In genomic region chr6:38507173-38507572, GRCh38 we compare ENCODE assay signal across 37 cellular contexts.
"Had no signal": no experiment of that assay in that cellular context is flagged by ENCODE, and none has a peak within 500 bp of the region (broad histone marks: within the 10 kb centered on the region; RNA-seq: fewer than 3 reads in every experiment).

No MANE protein-coding gene starts in this region.

- H3K36me3 Mint-ChIP-seq: activated CD8-positive, alpha-beta memory T cell treated with anti-CD3 and anti-CD28 coated beads, Interleukin-2, amount 10 ng/mL, durations not matched to agents 7 days and 5 days; activated naive CD4-positive, alpha-beta T cell treated with anti-CD3 and anti-CD28 coated beads, Interleukin-2, amount 10 ng/mL, durations not matched to agents 7 days and 5 days; activated naive CD4-positive, alpha-beta T cell treated with anti-CD3 and anti-CD28 coated beads, Interleukin-2, amount 50 U/mL, for 24 hours; activated naive CD8-positive, alpha-beta T cell treated with anti-CD3 and anti-CD28 coated beads, Interleukin-2, amount 10 ng/mL, durations not matched to agents 7 days and 5 days; brain had no signal

- H3K9me3 Mint-ChIP-seq: activated B cell treated with CpG ODN at 0.5 μM for 24 hours; activated CD4-positive, alpha-beta memory T cell treated with anti-CD3 and anti-CD28 coated beads, Interleukin-2, amount 10 ng/mL, durations not matched to agents 7 days and 5 days; activated CD4-positive, alpha-beta T cell treated with anti-CD3 and anti-CD28 coated beads, Interleukin-2, amount 10 ng/mL, durations not matched to agents 7 days and 5 days; activated naive CD4-positive, alpha-beta T cell treated with anti-CD3 and anti-CD28 coated beads, Interleukin-2, amount 10 ng/mL, durations not matched to agents 7 days and 5 days; activated naive CD4-positive, alpha-beta T cell treated with anti-CD3 and anti-CD28 coated beads, Interleukin-2, amount 50 U/mL, for 24 hours; activated naive CD8-positive, alpha-beta T cell treated with anti-CD3 and anti-CD28 coated beads, Interleukin-2, amount 10 ng/mL, durations not matched to agents 7 days and 5 days; activated naive CD8-positive, alpha-beta T cell treated with anti-CD3 and anti-CD28 coated beads, Interleukin-2, amount 50 U/mL, for 24 hours; activated T-cell treated with anti-CD3 and anti-CD28 coated beads, Interleukin-2, amount 50 U/mL, for 24 hours; activated T-helper 2 cell treated with anti-CD3 and anti-CD28 coated beads, Interferon-gamma antibody, Interleukin-2, Interleukin-4, amounts not matched to agents 10 μg/mL and 5 μg/mL and 100 μg/mL, durations not matched to agents 14 hours and 24 hours and 36 hours; brain; central memory CD8-positive, alpha-beta T cell; T-helper 1 cell treated with Interleukin-12 subunit alpha and Interleukin-12 subunit beta and Interleukin-4 antibody, amounts not matched to agents 30 μg/mL and 1 μg/mL, for 36 hours; T-helper 2 cell treated with Interferon-gamma antibody and Interleukin-4, amounts not matched to agents 5 μg/mL and 100 μg/mL, for 36 hours had no signal

- H3K27ac ChIP-seq: ascending aorta, cardiac muscle cell, VCaP had no signal

- DNase-seq: activated B cell treated with CpG ODN at 0.5 μM for 24 hours; activated CD4-positive, alpha-beta memory T cell treated with anti-CD3 and anti-CD28 coated beads, Interleukin-2, amount 10 ng/mL, durations not matched to agents 7 days and 5 days; activated CD4-positive, alpha-beta T cell treated with anti-CD3 and anti-CD28 coated beads for 48 hours; activated CD4-positive, alpha-beta T cell treated with anti-CD3 and anti-CD28 coated beads, Interleukin-2, amount 10 ng/mL, durations not matched to agents 7 days and 5 days; activated CD4-positive, alpha-beta T cell treated with anti-CD3 and anti-CD28 coated beads, Interleukin-2, amount 50 U/mL, for 48 hours; activated CD4-positive, CD25-positive, alpha-beta regulatory T cell treated with anti-CD3 and anti-CD28 coated beads, Interleukin-2, amount 50 U/mL, for 72 hours; activated CD8-positive, alpha-beta memory T cell treated with anti-CD3 and anti-CD28 coated beads for 24 hours; activated CD8-positive, alpha-beta memory T cell treated with anti-CD3 and anti-CD28 coated beads, Interleukin-2, amount 10 ng/mL, durations not matched to agents 7 days and 5 days; activated CD8-positive, alpha-beta memory T cell treated with anti-CD3 and anti-CD28 coated beads, Interleukin-2, amount 50 U/mL, for 48 hours; activated CD8-positive, alpha-beta T cell treated with anti-CD3 and anti-CD28 coated beads, Interleukin-2, amount 10 ng/mL, durations not matched to agents 7 days and 5 days; activated effector memory CD4-positive, alpha-beta T cell treated with Interleukin-2 at 50 U/mL for 16 hours; activated gamma-delta T cell; activated naive CD4-positive, alpha-beta T cell treated with anti-CD3 and anti-CD28 coated beads, Interleukin-2, amount 10 ng/mL, durations not matched to agents 7 days and 5 days; activated naive CD4-positive, alpha-beta T cell treated with Interleukin-2 at 50 U/mL for 16 hours; activated naive CD8-positive, alpha-beta T cell treated with anti-CD3 and anti-CD28 coated beads, Interleukin-2, amount 10 ng/mL, durations not matched to agents 7 days and 5 days; activated naive CD8-positive, alpha-beta T cell treated with anti-CD3 and anti-CD28 coated beads, Interleukin-2, amount 50 U/mL, for 24 hours; activated T-cell treated with anti-CD3 and anti-CD28 coated beads, Interleukin-2, amount 50 U/mL, for 24 hours; activated T-cell treated with anti-CD3 and anti-CD28 coated beads, Interleukin-2, amount 50 U/mL, for 48 hours; amygdala; anterior cingulate cortex; caudate nucleus; cerebellar nuclear complex; T-helper 1 cell; T-helper 2 cell; T-helper 9 cell had no signal

- H3K4me3 ChIP-seq: ascending aorta, cardiac muscle cell had no signal

- H3K27me3 ChIP-seq: ascending aorta, cardiac muscle cell had no signal

- H3K27me3 Mint-ChIP-seq: activated B cell treated with CpG ODN at 0.5 μM for 24 hours; activated CD4-positive, alpha-beta memory T cell treated with anti-CD3 and anti-CD28 coated beads, Interleukin-2, amount 10 ng/mL, durations not matched to agents 7 days and 5 days; activated CD4-positive, alpha-beta T cell treated with anti-CD3 and anti-CD28 coated beads, Interleukin-2, amount 10 ng/mL, durations not matched to agents 7 days and 5 days; activated CD8-positive, alpha-beta memory T cell treated with anti-CD3 and anti-CD28 coated beads, Interleukin-2, amount 10 ng/mL, durations not matched to agents 7 days and 5 days; activated naive CD4-positive, alpha-beta T cell treated with anti-CD3 and anti-CD28 coated beads, Interleukin-2, amount 10 ng/mL, durations not matched to agents 7 days and 5 days; activated naive CD4-positive, alpha-beta T cell treated with anti-CD3 and anti-CD28 coated beads, Interleukin-2, amount 50 U/mL, for 24 hours; activated naive CD8-positive, alpha-beta T cell; activated naive CD8-positive, alpha-beta T cell treated with anti-CD3 and anti-CD28 coated beads, Interleukin-2, amount 10 ng/mL, durations not matched to agents 7 days and 5 days; activated naive CD8-positive, alpha-beta T cell treated with anti-CD3 and anti-CD28 coated beads, Interleukin-2, amount 50 U/mL, for 24 hours; activated T-cell treated with anti-CD3 and anti-CD28 coated beads, Interleukin-2, amount 50 U/mL, for 24 hours; brain; central memory CD8-positive, alpha-beta T cell had no signal

- H3K36me3 ChIP-seq: ascending aorta, cardiac muscle cell had no signal

- H3K9me3 ChIP-seq: ascending aorta had no signal

- FAIRE-seq: bronchial epithelial cell, TTC549 had no signal

- H3K4me1 Mint-ChIP-seq: activated B cell treated with CpG ODN at 0.5 μM for 24 hours; activated CD4-positive, alpha-beta memory T cell treated with anti-CD3 and anti-CD28 coated beads, Interleukin-2, amount 10 ng/mL, durations not matched to agents 7 days and 5 days; activated CD4-positive, alpha-beta T cell treated with anti-CD3 and anti-CD28 coated beads, Interleukin-2, amount 10 ng/mL, durations not matched to agents 7 days and 5 days; activated CD8-positive, alpha-beta memory T cell treated with anti-CD3 and anti-CD28 coated beads, Interleukin-2, amount 10 ng/mL, durations not matched to agents 7 days and 5 days; activated naive CD4-positive, alpha-beta T cell treated with anti-CD3 and anti-CD28 coated beads, Interleukin-2, amount 10 ng/mL, durations not matched to agents 7 days and 5 days; activated naive CD8-positive, alpha-beta T cell treated with anti-CD3 and anti-CD28 coated beads, Interleukin-2, amount 10 ng/mL, durations not matched to agents 7 days and 5 days had no signal

- ATAC-seq: activated CD8-positive, alpha-beta memory T cell treated with anti-CD3 and anti-CD28 coated beads, Interleukin-2, amount 10 ng/mL, durations not matched to agents 7 days and 5 days; activated CD8-positive, alpha-beta T cell treated with anti-CD3 and anti-CD28 coated beads, Interleukin-2, amount 10 ng/mL, durations not matched to agents 7 days and 5 days; activated naive CD8-positive, alpha-beta T cell treated with anti-CD3 and anti-CD28 coated beads, Interleukin-2, amount 50 U/mL, for 24 hours had no signal

- H3K27ac Mint-ChIP-seq: activated B cell treated with CpG ODN at 0.5 μM for 24 hours; activated CD4-positive, alpha-beta memory T cell treated with anti-CD3 and anti-CD28 coated beads, Interleukin-2, amount 10 ng/mL, durations not matched to agents 7 days and 5 days; activated CD4-positive, alpha-beta T cell treated with anti-CD3 and anti-CD28 coated beads, Interleukin-2, amount 10 ng/mL, durations not matched to agents 7 days and 5 days; activated CD8-positive, alpha-beta memory T cell treated with anti-CD3 and anti-CD28 coated beads, Interleukin-2, amount 10 ng/mL, durations not matched to agents 7 days and 5 days; activated CD8-positive, alpha-beta T cell treated with anti-CD3 and anti-CD28 coated beads, Interleukin-2, amount 10 ng/mL, durations not matched to agents 7 days and 5 days; activated naive CD4-positive, alpha-beta T cell treated with anti-CD3 and anti-CD28 coated beads, Interleukin-2, amount 10 ng/mL, durations not matched to agents 7 days and 5 days; activated naive CD4-positive, alpha-beta T cell treated with anti-CD3 and anti-CD28 coated beads, Interleukin-2, amount 50 U/mL, for 24 hours; activated naive CD8-positive, alpha-beta T cell; activated naive CD8-positive, alpha-beta T cell treated with anti-CD3 and anti-CD28 coated beads, Interleukin-2, amount 10 ng/mL, durations not matched to agents 7 days and 5 days; activated naive CD8-positive, alpha-beta T cell treated with anti-CD3 and anti-CD28 coated beads, Interleukin-2, amount 50 U/mL, for 24 hours; activated T-cell treated with anti-CD3 and anti-CD28 coated beads, Interleukin-2, amount 50 U/mL, for 24 hours; activated T-helper 2 cell treated with anti-CD3 and anti-CD28 coated beads, Interferon-gamma antibody, Interleukin-2, Interleukin-4, amounts not matched to agents 10 μg/mL and 5 μg/mL and 100 μg/mL, durations not matched to agents 14 hours and 24 hours and 36 hours; brain; T-helper 1 cell treated with Interleukin-12 subunit alpha and Interleukin-12 subunit beta and Interleukin-4 antibody, amounts not matched to agents 30 μg/mL and 1 μg/mL, for 36 hours; T-helper 2 cell treated with Interferon-gamma antibody and Interleukin-4, amounts not matched to agents 5 μg/mL and 100 μg/mL, for 36 hours had no signal

- H3K4me3 Mint-ChIP-seq: activated B cell treated with CpG ODN at 0.5 μM for 24 hours; activated CD4-positive, alpha-beta memory T cell treated with anti-CD3 and anti-CD28 coated beads, Interleukin-2, amount 10 ng/mL, durations not matched to agents 7 days and 5 days; activated CD4-positive, alpha-beta T cell treated with anti-CD3 and anti-CD28 coated beads, Interleukin-2, amount 10 ng/mL, durations not matched to agents 7 days and 5 days; activated CD8-positive, alpha-beta memory T cell treated with anti-CD3 and anti-CD28 coated beads, Interleukin-2, amount 10 ng/mL, durations not matched to agents 7 days and 5 days; activated CD8-positive, alpha-beta T cell treated with anti-CD3 and anti-CD28 coated beads, Interleukin-2, amount 10 ng/mL, durations not matched to agents 7 days and 5 days; activated naive CD4-positive, alpha-beta T cell treated with anti-CD3 and anti-CD28 coated beads, Interleukin-2, amount 10 ng/mL, durations not matched to agents 7 days and 5 days; activated naive CD4-positive, alpha-beta T cell treated with anti-CD3 and anti-CD28 coated beads, Interleukin-2, amount 50 U/mL, for 24 hours; activated naive CD8-positive, alpha-beta T cell; activated naive CD8-positive, alpha-beta T cell treated with anti-CD3 and anti-CD28 coated beads, Interleukin-2, amount 10 ng/mL, durations not matched to agents 7 days and 5 days; activated naive CD8-positive, alpha-beta T cell treated with anti-CD3 and anti-CD28 coated beads, Interleukin-2, amount 50 U/mL, for 24 hours; activated T-cell treated with anti-CD3 and anti-CD28 coated beads, Interleukin-2, amount 50 U/mL, for 24 hours; brain; central memory CD8-positive, alpha-beta T cell; T-helper 1 cell treated with Interleukin-12 subunit alpha and Interleukin-12 subunit beta and Interleukin-4 antibody, amounts not matched to agents 30 μg/mL and 1 μg/mL, for 36 hours; T-helper 2 cell treated with Interferon-gamma antibody and Interleukin-4, amounts not matched to agents 5 μg/mL and 100 μg/mL, for 36 hours had no signal
